In genomic region chr16:79885320-79885719, GRCh38 we compare ENCODE assay signal across 18 cellular contexts.
DNase-seq lines count a peak whose midpoint lies in the region; TF ChIP-seq lines count a peak whose summit lies in the region.
"Had no signal": no experiment of that assay in that cellular context is flagged by ENCODE, and none has a peak within 500 bp of the region (broad histone marks: within the 10 kb centered on the region; RNA-seq: fewer than 3 reads in every experiment).

No MANE protein-coding gene starts in this region.

- H3K4me3 Mint-ChIP-seq in endodermal cell: no peak overlapping the region
- no peak overlapping the region for H3K4me3 Mint-ChIP-seq in nephron
- H3K4me3 Mint-ChIP-seq: CD8-positive, alpha-beta T cell had no signal

- no peaks in the 10 kb centered on the region for H3K36me3 ChIP-seq in endodermal cell (ENCODE audit: control insufficient read depth, insufficient read depth, low read length)
- H3K36me3 ChIP-seq: BE2C, SJSA1 had no signal

- H3K27ac ChIP-seq in endodermal cell (ENCODE audit: low read depth, low read length): no peak overlapping the region
- H3K27ac ChIP-seq: SJSA1 had no signal

- H3K4me1 Mint-ChIP-seq in endodermal cell: peaks cover 6% of the 10 kb centered on the region
- H3K4me1 Mint-ChIP-seq in nephron: peaks cover 11% of the 10 kb centered on the region

- H3K9ac ChIP-seq in endodermal cell (ENCODE audit: extremely low read depth, low read length, poor library complexity, severe bottlenecking): no peak overlapping the region

- H3K36me3 Mint-ChIP-seq in endodermal cell (ENCODE audit: low read depth) (no peaks in the 10 kb centered on the region), nephron (ENCODE audit: low read depth) (no peaks in the 10 kb centered on the region)
- H3K36me3 Mint-ChIP-seq: CD8-positive, alpha-beta T cell had no signal

- H3K27me3 Mint-ChIP-seq in endodermal cell (ENCODE audit: insufficient read depth): peaks cover 7% of the 10 kb centered on the region
- peaks cover 4% of the 10 kb centered on the region for H3K27me3 Mint-ChIP-seq in nephron (ENCODE audit: low read depth)

- H3K4me1 ChIP-seq in endodermal cell (ENCODE audit: control insufficient read depth, insufficient read depth, low read length): peaks cover 3% of the 10 kb centered on the region
- H3K4me1 ChIP-seq: BE2C had no signal

- H3K27me3 ChIP-seq in endodermal cell (ENCODE audit: control insufficient read depth, insufficient read depth, low read length, poor library complexity, severe bottlenecking): peaks cover 9% of the 10 kb centered on the region
- H3K27me3 ChIP-seq: BE2C, SJSA1 had no signal

- no peaks in the 10 kb centered on the region for H3K9me3 ChIP-seq in endodermal cell (ENCODE audit: control insufficient read depth, low read length)
- H3K9me3 ChIP-seq: BE2C, SJSA1 had no signal

- TF ChIP-seq CTCF in endodermal cell (conservative IDR thresholded peaks at IDR 0.05): peak; percentile 20
- no peak for TF ChIP-seq CTCF in nephron (IDR thresholded peaks at IDR 0.05; ENCODE audit: unreplicated experiment in 3 of 3)

- WGBS in endodermal cell (ENCODE audit: insufficient coverage in 1 of 2, insufficient read length in 1 of 2), 2 experiments: 90 to 96% methylated on average over 7 of the region's 7 CpGs

- DNase-seq in SW480 (ENCODE audit: low spot score) (peak; percentile 31), endodermal cell (no peak), NCI-H2107 treated with DMSO at 0.1 percent for 48 hours (lab: John Stamatoyannopoulos, UW; ENCODE audit: unreplicated experiment) (no peak), NCI-H2196 (lab: John Stamatoyannopoulos, UW; ENCODE audit: unreplicated experiment) (no peak), DMS 273 treated with DMSO at 0.1 percent for 48 hours (lab: John Stamatoyannopoulos, UW) (no peak), NOMO-1 treated with DMSO at 0.1 percent for 48 hours (lab: John Stamatoyannopoulos, UW; ENCODE audit: unreplicated experiment) (no peak)
- DNase-seq: BE2C; CD8-positive, alpha-beta T cell; H7; Kasumi-1; NCI-H1417; NCI-H2081; NCI-H345; NCI-H526 treated with DMSO at 0.1 percent for 48 hours; OCI-M1; RPMI8226 had no signal

- H3K9me3 Mint-ChIP-seq in endodermal cell (no peaks in the 10 kb centered on the region), nephron (no peaks in the 10 kb centered on the region)
- H3K9me3 Mint-ChIP-seq: CD8-positive, alpha-beta T cell had no signal

- no peak overlapping the region for H3K4me3 ChIP-seq in endodermal cell (ENCODE audit: low read length)
- H3K4me3 ChIP-seq: SJSA1 had no signal

- no peak overlapping the region for H3K27ac Mint-ChIP-seq in endodermal cell
- peak overlapping the region in 2 of 3 experiments; percentile 32 to 58 for H3K27ac Mint-ChIP-seq in nephron
- H3K27ac Mint-ChIP-seq: CD8-positive, alpha-beta T cell had no signal
